In genomic region chr16:2686912-2687507, GRCh38 we compare ENCODE assay signal across 1 cellular context.
A peak's percentile ranks its signal among the peaks of the same experiment; 100 is the strongest.
TF ChIP-seq lines count a peak whose summit lies in the region.

No MANE protein-coding gene starts in this region.

TF ChIP-seq in GM12878, 131 proteins besides CTCF, POLR2A, EP300 and RAD21 (continued from another document and continues in another):
- TF ChIP-seq GATAD2B (conservative IDR thresholded peaks at IDR 0.05; ENCODE audit: low read depth), result peak; percentile 56; the same call in 1 of the 2 replicates
- peak; percentile 66; the same call in 1 of the 2 replicates for TF ChIP-seq SMARCA5 (IDR thresholded peaks at IDR 0.05)
- peak; percentile 69 for TF ChIP-seq RUNX3 (IDR thresholded peaks at IDR 0.05; ENCODE audit: low read length)
- no peak for TF ChIP-seq RELA (IDR thresholded peaks at IDR 0.05; ENCODE audit: borderline replicate concordance, partially characterized antibody)
- TF ChIP-seq HDGF (IDR thresholded peaks at IDR 0.05), result no peak; the same call in 1 of the 2 replicates
- TF ChIP-seq ZNF622 (IDR thresholded peaks at IDR 0.05), result no peak
- TF ChIP-seq SPI1 (IDR thresholded peaks at IDR 0.05; ENCODE audit: borderline replicate concordance, insufficient read depth, low read depth, low read length), result peak; percentile 99
- TF ChIP-seq PAX8 (IDR thresholded peaks at IDR 0.05), result no peak
- TF ChIP-seq NKRF (conservative IDR thresholded peaks at IDR 0.05), result peak; percentile 48; the same call in 1 of the 2 replicates
- TF ChIP-seq RELB (IDR thresholded peaks at IDR 0.05; ENCODE audit: low read depth), result peak; percentile 81
- TF ChIP-seq, protein P1, sequence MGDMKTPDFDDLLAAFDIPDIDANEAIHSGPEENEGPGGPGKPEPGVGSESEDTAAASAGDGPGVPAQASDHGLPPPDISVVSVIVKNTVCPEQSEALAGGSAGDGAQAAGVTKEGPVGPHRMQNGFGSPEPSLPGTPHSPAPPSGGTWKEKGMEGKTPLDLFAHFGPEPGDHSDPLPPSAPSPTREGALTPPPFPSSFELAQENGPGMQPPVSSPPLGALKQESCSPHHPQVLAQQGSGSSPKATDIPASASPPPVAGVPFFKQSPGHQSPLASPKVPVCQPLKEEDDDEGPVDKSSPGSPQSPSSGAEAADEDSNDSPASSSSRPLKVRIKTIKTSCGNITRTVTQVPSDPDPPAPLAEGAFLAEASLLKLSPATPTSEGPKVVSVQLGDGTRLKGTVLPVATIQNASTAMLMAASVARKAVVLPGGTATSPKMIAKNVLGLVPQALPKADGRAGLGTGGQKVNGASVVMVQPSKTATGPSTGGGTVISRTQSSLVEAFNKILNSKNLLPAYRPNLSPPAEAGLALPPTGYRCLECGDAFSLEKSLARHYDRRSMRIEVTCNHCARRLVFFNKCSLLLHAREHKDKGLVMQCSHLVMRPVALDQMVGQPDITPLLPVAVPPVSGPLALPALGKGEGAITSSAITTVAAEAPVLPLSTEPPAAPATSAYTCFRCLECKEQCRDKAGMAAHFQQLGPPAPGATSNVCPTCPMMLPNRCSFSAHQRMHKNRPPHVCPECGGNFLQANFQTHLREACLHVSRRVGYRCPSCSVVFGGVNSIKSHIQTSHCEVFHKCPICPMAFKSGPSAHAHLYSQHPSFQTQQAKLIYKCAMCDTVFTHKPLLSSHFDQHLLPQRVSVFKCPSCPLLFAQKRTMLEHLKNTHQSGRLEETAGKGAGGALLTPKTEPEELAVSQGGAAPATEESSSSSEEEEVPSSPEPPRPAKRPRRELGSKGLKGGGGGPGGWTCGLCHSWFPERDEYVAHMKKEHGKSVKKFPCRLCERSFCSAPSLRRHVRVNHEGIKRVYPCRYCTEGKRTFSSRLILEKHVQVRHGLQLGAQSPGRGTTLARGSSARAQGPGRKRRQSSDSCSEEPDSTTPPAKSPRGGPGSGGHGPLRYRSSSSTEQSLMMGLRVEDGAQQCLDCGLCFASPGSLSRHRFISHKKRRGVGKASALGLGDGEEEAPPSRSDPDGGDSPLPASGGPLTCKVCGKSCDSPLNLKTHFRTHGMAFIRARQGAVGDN (IDR thresholded peaks at IDR 0.05), result no peak
- peak; percentile 27; the same call in 1 of the 2 replicates for TF ChIP-seq RB1 (IDR thresholded peaks at IDR 0.05; ENCODE audit: borderline replicate concordance)
- no peak for TF ChIP-seq REST (IDR thresholded peaks at IDR 0.05; ENCODE audit: low read depth, low read length)
- peak; percentile 85; the same call in 1 of the 2 replicates for TF ChIP-seq NBN (IDR thresholded peaks at IDR 0.05)
- no peak for TF ChIP-seq NRF1 (conservative IDR thresholded peaks at IDR 0.05; ENCODE audit: low read depth, low read length)
- TF ChIP-seq ZZZ3 (IDR thresholded peaks at IDR 0.05; ENCODE audit: control insufficient read depth, insufficient read length, low read depth), result no peak
- 0 out of 2 replicates have a peak, but pooled peaks have one; percentile 43 for TF ChIP-seq TCF3 (IDR thresholded peaks at IDR 0.05; ENCODE audit: borderline replicate concordance, insufficient read depth, low read depth, low read length)
- 0 out of 2 replicates have a peak, but pooled peaks have one; percentile 29 for TF ChIP-seq TCF12 (IDR thresholded peaks at IDR 0.05; ENCODE audit: low read depth, low read length)
- peak; percentile 85 to 86 for TF ChIP-seq BHLHE40 (IDR thresholded peaks at IDR 0.05; ENCODE audit: borderline replicate concordance in 1 of 2, low read depth in 2 of 2, low read length in 1 of 2)
- TF ChIP-seq ESRRA (IDR thresholded peaks at IDR 0.05; ENCODE audit: low read length), result no peak
- peak; percentile 51 for TF ChIP-seq MEF2B (IDR thresholded peaks at IDR 0.05; ENCODE audit: partially characterized antibody, poor library complexity, severe bottlenecking)
- TF ChIP-seq ZNF207 (IDR thresholded peaks at IDR 0.05; ENCODE audit: borderline replicate concordance), result peak; percentile 41; the same call in 1 of the 2 replicates
- TF ChIP-seq NR2F1 (conservative IDR thresholded peaks at IDR 0.05), result peak; percentile 40; the same call in 1 of the 2 replicates
- peak; percentile 51 to 73; a peak in 3 of 4 replicates for TF ChIP-seq IKZF2 (IDR thresholded peaks at IDR 0.05)
- peak; percentile 74 for TF ChIP-seq RAD51 (IDR thresholded peaks at IDR 0.05)
- no peak for TF ChIP-seq PBX3 (IDR thresholded peaks at IDR 0.05; ENCODE audit: insufficient replicate concordance, low read depth, low read length)
- TF ChIP-seq DPF2 (IDR thresholded peaks at IDR 0.05), result peak; percentile 87; the same call in 1 of the 2 replicates
- peak; percentile 37; the same call in 1 of the 2 replicates for TF ChIP-seq BACH1 (IDR thresholded peaks at IDR 0.05; ENCODE audit: borderline replicate concordance)
- no peak for TF ChIP-seq FOXK2 (IDR thresholded peaks at IDR 0.05)
- no peak for TF ChIP-seq CBX3 (IDR thresholded peaks at IDR 0.05; ENCODE audit: borderline replicate concordance, low read depth)
- no peak for TF ChIP-seq GABPA (IDR thresholded peaks at IDR 0.05; ENCODE audit: low read depth)
- no peak for TF ChIP-seq HDAC6 (IDR thresholded peaks at IDR 0.05; ENCODE audit: unreplicated experiment)
- TF ChIP-seq ATF7 (IDR thresholded peaks at IDR 0.05; ENCODE audit: low read depth), result peak; percentile 44; the same call in 1 of the 2 replicates
- peak; percentile 56 for TF ChIP-seq PAX5 (IDR thresholded peaks at IDR 0.05; ENCODE audit: borderline replicate concordance, low read depth, low read length)
- peak; percentile 12; the same call in 1 of the 3 replicates for TF ChIP-seq POU2F2 (IDR thresholded peaks at IDR 0.05; ENCODE audit: borderline replicate concordance, low read depth, low read length)
- no peak for TF ChIP-seq CHD4 (IDR thresholded peaks at IDR 0.05)
- TF ChIP-seq EGR1 (IDR thresholded peaks at IDR 0.05; ENCODE audit: borderline replicate concordance in 1 of 2, low read depth in 2 of 2, low read length in 2 of 2), result 0 out of 3 replicates have a peak, but pooled peaks of 1 of the 2 experiments have one; percentile 23
- no peak for TF ChIP-seq YBX1 (IDR thresholded peaks at IDR 0.05)
- no peak for TF ChIP-seq EZH2 (IDR thresholded peaks at IDR 0.05; ENCODE audit: borderline replicate concordance, control insufficient read depth, low read depth, low read length)
- TF ChIP-seq, protein P2, sequence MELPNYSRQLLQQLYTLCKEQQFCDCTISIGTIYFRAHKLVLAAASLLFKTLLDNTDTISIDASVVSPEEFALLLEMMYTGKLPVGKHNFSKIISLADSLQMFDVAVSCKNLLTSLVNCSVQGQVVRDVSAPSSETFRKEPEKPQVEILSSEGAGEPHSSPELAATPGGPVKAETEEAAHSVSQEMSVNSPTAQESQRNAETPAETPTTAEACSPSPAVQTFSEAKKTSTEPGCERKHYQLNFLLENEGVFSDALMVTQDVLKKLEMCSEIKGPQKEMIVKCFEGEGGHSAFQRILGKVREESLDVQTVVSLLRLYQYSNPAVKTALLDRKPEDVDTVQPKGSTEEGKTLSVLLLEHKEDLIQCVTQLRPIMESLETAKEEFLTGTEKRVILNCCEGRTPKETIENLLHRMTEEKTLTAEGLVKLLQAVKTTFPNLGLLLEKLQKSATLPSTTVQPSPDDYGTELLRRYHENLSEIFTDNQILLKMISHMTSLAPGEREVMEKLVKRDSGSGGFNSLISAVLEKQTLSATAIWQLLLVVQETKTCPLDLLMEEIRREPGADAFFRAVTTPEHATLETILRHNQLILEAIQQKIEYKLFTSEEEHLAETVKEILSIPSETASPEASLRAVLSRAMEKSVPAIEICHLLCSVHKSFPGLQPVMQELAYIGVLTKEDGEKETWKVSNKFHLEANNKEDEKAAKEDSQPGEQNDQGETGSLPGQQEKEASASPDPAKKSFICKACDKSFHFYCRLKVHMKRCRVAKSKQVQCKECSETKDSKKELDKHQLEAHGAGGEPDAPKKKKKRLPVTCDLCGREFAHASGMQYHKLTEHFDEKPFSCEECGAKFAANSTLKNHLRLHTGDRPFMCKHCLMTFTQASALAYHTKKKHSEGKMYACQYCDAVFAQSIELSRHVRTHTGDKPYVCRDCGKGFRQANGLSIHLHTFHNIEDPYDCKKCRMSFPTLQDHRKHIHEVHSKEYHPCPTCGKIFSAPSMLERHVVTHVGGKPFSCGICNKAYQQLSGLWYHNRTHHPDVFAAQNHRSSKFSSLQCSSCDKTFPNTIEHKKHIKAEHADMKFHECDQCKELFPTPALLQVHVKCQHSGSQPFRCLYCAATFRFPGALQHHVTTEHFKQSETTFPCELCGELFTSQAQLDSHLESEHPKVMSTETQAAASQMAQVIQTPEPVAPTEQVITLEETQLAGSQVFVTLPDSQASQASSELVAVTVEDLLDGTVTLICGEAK (IDR thresholded peaks at IDR 0.05; ENCODE audit: borderline replicate concordance), result no peak; the same call in 1 of the 2 replicates
- 0 out of 2 replicates have a peak, but pooled peaks have one; percentile 15 for TF ChIP-seq ATF3 (IDR thresholded peaks at IDR 0.05; ENCODE audit: borderline replicate concordance, extremely low read depth, low read depth, low read length)
- TF ChIP-seq, protein P3, sequence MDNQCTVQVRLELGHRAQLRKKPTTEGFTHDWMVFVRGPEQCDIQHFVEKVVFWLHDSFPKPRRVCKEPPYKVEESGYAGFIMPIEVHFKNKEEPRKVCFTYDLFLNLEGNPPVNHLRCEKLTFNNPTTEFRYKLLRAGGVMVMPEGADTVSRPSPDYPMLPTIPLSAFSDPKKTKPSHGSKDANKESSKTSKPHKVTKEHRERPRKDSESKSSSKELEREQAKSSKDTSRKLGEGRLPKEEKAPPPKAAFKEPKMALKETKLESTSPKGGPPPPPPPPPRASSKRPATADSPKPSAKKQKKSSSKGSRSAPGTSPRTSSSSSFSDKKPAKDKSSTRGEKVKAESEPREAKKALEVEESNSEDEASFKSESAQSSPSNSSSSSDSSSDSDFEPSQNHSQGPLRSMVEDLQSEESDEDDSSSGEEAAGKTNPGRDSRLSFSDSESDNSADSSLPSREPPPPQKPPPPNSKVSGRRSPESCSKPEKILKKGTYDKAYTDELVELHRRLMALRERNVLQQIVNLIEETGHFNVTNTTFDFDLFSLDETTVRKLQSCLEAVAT (IDR thresholded peaks at IDR 0.05), result peak; percentile 86
- peak; percentile 87 for TF ChIP-seq MXI1 (IDR thresholded peaks at IDR 0.05; ENCODE audit: low read depth, low read length)
- no peak for TF ChIP-seq MYB (IDR thresholded peaks at IDR 0.05; ENCODE audit: borderline replicate concordance, low read depth, low read length)
- peak; percentile 26; the same call in 1 of the 2 replicates for TF ChIP-seq NFIC (IDR thresholded peaks at IDR 0.05; ENCODE audit: low read depth, low read length)
